Comparison of ENCODE assay signal across 8 cellular contexts in genomic region chr19:34985249-34986022, GRCh38. TPM values are rescaled to one million over a fixed set of nuclear protein-coding genes. Genes with fewer than 3 reads are reported as not detected.
A peak's percentile ranks its signal among the peaks of the same experiment; 100 is the strongest.
DNase-seq lines count a peak whose midpoint lies in the region; ATAC-seq and TF ChIP-seq lines count a peak whose summit lies in the region.
"Had no signal": no experiment of that assay in that cellular context is flagged by ENCODE, and none has a peak within 500 bp of the region (broad histone marks: within the 10 kb centered on the region; RNA-seq: fewer than 3 reads in every experiment).

No MANE protein-coding gene starts in this region.

- H3K27me3 ChIP-seq in H7 (ENCODE audit: control insufficient read depth, insufficient read depth, low read length) (no peaks in the 10 kb centered on the region), left ventricle myocardium inferior (ENCODE audit: low read depth) (no peaks in the 10 kb centered on the region)

- H3K36me3 ChIP-seq in H7 (replicated peaks; ENCODE audit: control insufficient read depth, insufficient read depth, low read length), result no peaks in the 10 kb centered on the region
- H3K36me3 ChIP-seq in left ventricle myocardium inferior, result no peaks in the 10 kb centered on the region

- H3K9me3 ChIP-seq in left ventricle myocardium inferior (replicated peaks), result no peaks in the 10 kb centered on the region

- DNase-seq in H7 (peak; percentile 64), left ventricle myocardium inferior (peak; percentile 65), foreskin melanocyte (no peak)
- DNase-seq in activated CD8-positive, alpha-beta memory T cell treated with anti-CD3 and anti-CD28 coated beads, Interleukin-2, amount 50 U/mL, for 48 hours, result peak; percentile 61

- ATAC-seq in stimulated activated memory B cell treated with anti-CD40 and anti-IgM and Interleukin-4, amounts not matched to agents 10 μg/mL and 1 μg/mL and 100 μg/mL, for 72 hours, result no peak
- ATAC-seq in HG03039 (IDR thresholded peaks at IDR 0.05; ENCODE audit: unreplicated experiment) (no peak), HG02588 (IDR thresholded peaks at IDR 0.05; ENCODE audit: unreplicated experiment) (no peak)

- H3K4me3 Mint-ChIP-seq in stimulated activated memory B cell treated with anti-CD40 and anti-IgM and Interleukin-4, amounts not matched to agents 10 μg/mL and 1 μg/mL and 100 μg/mL, for 72 hours, result peak overlapping the region; percentile 32

- H3K9me3 Mint-ChIP-seq in stimulated activated memory B cell treated with anti-CD40 and anti-IgM and Interleukin-4, amounts not matched to agents 10 μg/mL and 1 μg/mL and 100 μg/mL, for 72 hours, result peaks cover 3% of the 10 kb centered on the region

- H3K4me1 ChIP-seq in left ventricle myocardium inferior, result peaks cover 14% of the 10 kb centered on the region

- peak overlapping the region; percentile 59 for H3K27ac ChIP-seq in left ventricle myocardium inferior (replicated peaks)

- H3K27ac Mint-ChIP-seq in stimulated activated memory B cell treated with anti-CD40 and anti-IgM and Interleukin-4, amounts not matched to agents 10 μg/mL and 1 μg/mL and 100 μg/mL, for 72 hours, result peak overlapping the region; percentile 42

- peaks cover 41% of the 10 kb centered on the region for H3K27me3 Mint-ChIP-seq in stimulated activated memory B cell treated with anti-CD40 and anti-IgM and Interleukin-4, amounts not matched to agents 10 μg/mL and 1 μg/mL and 100 μg/mL, for 72 hours

- intact Hi-C loops in left ventricle myocardium inferior (cut with micrococcal nuclease), result no loop called here

- peaks cover 5% of the 10 kb centered on the region for H3K36me3 Mint-ChIP-seq in stimulated activated memory B cell treated with anti-CD40 and anti-IgM and Interleukin-4, amounts not matched to agents 10 μg/mL and 1 μg/mL and 100 μg/mL, for 72 hours

- TF ChIP-seq CTCF in left ventricle myocardium inferior (IDR thresholded peaks at IDR 0.05; ENCODE audit: borderline replicate concordance), result no peak

- no peak overlapping the region for H3K4me3 ChIP-seq in H7 (ENCODE audit: insufficient read depth, low read depth, low read length)
- H3K4me3 ChIP-seq in left ventricle myocardium inferior, result no peak overlapping the region

- H3K4me1 Mint-ChIP-seq in stimulated activated memory B cell treated with anti-CD40 and anti-IgM and Interleukin-4, amounts not matched to agents 10 μg/mL and 1 μg/mL and 100 μg/mL, for 72 hours, result peaks cover 46% of the 10 kb centered on the region

RNA-seq across cellular contexts. Expression of gene GRAMD1A, which starts 14.7 kb away (rescaled TPM):
- 110 and 138 TPM in 2 replicates for total RNA-seq in H7 (2014; rRNA removed; shearing (Covaris generic))
- 26.2 TPM for total RNA-seq in left ventricle myocardium inferior

RNA-seq across cellular contexts. Expression of gene ZNF792, which starts 21.4 kb away (rescaled TPM):
- total RNA-seq in H7 (2014; rRNA removed; shearing (Covaris generic)), result 16.7 and 18.0 TPM in 2 replicates
- total RNA-seq in left ventricle myocardium inferior, result 3.2 TPM

RNA-seq across cellular contexts. Expression of gene SCN1B, which starts 44.8 kb away (rescaled TPM):
- 8.1 and 8.9 TPM in 2 replicates for total RNA-seq in H7 (2014; rRNA removed; shearing (Covaris generic))
- 52.8 TPM for total RNA-seq in left ventricle myocardium inferior

RNA-seq across cellular contexts. Expression of gene HPN, which starts 56.1 kb away (rescaled TPM):
- total RNA-seq in H7 (2014; rRNA removed; shearing (Covaris generic)), result 6.1 and 13.9 TPM in 2 replicates
- 3.4 TPM for total RNA-seq in left ventricle myocardium inferior
- total RNA-seq: activated CD8-positive, alpha-beta memory T cell treated with anti-CD3 and anti-CD28 coated beads for 36 hours had no signal

RNA-seq across cellular contexts. Expression of gene ZNF30, which starts 58.7 kb away (rescaled TPM):
- 6.3 and 8.9 TPM in 2 replicates for total RNA-seq in H7 (2014; rRNA removed; shearing (Covaris generic))
- total RNA-seq in left ventricle myocardium inferior, result 2.5 TPM
